In the genomic region with DNA sequence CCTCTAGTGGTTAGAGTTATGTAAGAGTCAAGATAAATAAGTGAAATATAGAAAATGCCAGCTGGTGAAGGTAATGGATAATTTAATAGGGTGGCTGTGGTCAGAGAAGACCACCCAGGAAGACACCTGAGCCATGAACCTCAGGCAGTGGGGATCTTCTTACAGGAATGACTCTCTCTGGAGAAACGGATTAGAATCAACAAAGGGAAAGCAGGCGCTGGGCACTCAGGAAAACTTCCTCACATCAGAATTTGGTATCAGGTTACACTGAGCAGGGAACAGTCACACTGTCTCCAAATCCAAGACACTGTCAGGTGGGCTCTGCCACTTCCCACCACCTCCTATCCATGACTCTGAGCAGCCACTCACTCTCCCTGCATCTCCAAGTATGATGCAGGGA, we compare ENCODE assay signal across 24 cellular contexts.
"Had no signal": no experiment of that assay in that cellular context is flagged by ENCODE, and none has a peak within 500 bp of the region (broad histone marks: within the 10 kb centered on the region; RNA-seq: fewer than 3 reads in every experiment).

No MANE protein-coding gene starts in this region.

- H3K9me3 ChIP-seq: colonic mucosa, gastrocnemius medialis had no signal

- DNase-seq: colonic mucosa; cortex of kidney; dermis blood vessel endothelial cell; dorsolateral prefrontal cortex; effector CD4-positive, alpha-beta T cell; effector CD8-positive, alpha-beta T cell; effector memory CD4-positive, alpha-beta T cell; effector memory CD8-positive, alpha-beta T cell; endodermal cell; erythroblast; esophagus squamous epithelium; foreskin fibroblast; foreskin keratinocyte; foreskin melanocyte; gastrocnemius medialis; glutamatergic neuron; head of caudate nucleus; heart left ventricle; heart right ventricle had no signal

- H3K4me3 ChIP-seq: colonic mucosa, coronary artery, dorsolateral prefrontal cortex, esophagus muscularis mucosa, esophagus squamous epithelium, gastrocnemius medialis, gastroesophageal sphincter, heart left ventricle, heart right ventricle had no signal

- H3K36me3 ChIP-seq: colonic mucosa, esophagus muscularis mucosa, esophagus squamous epithelium, gastrocnemius medialis, gastroesophageal sphincter, heart left ventricle, heart right ventricle had no signal

- H3K27ac ChIP-seq: colonic mucosa, coronary artery, dorsolateral prefrontal cortex, epithelial cell of prostate, esophagus muscularis mucosa, esophagus squamous epithelium, foreskin keratinocyte, gastrocnemius medialis, gastroesophageal sphincter, heart left ventricle, heart right ventricle had no signal

- H3K4me3 Mint-ChIP-seq: dendritic cell treated with granulocyte-macrophage colony-stimulating factor and Interleukin-4, amounts not matched to agents 40 ng/mL and 50 ng/mL, for 4 days; effector memory CD8-positive, alpha-beta T cell; endodermal cell had no signal

- H3K4me1 ChIP-seq: colonic mucosa, esophagus muscularis mucosa, esophagus squamous epithelium, foreskin keratinocyte, gastrocnemius medialis, gastroesophageal sphincter, heart left ventricle, heart right ventricle had no signal

- H3K27ac Mint-ChIP-seq: dendritic cell treated with granulocyte-macrophage colony-stimulating factor and Interleukin-4, amounts not matched to agents 40 ng/mL and 50 ng/mL, for 4 days; effector memory CD8-positive, alpha-beta T cell; endodermal cell had no signal
